In the genomic region with DNA sequence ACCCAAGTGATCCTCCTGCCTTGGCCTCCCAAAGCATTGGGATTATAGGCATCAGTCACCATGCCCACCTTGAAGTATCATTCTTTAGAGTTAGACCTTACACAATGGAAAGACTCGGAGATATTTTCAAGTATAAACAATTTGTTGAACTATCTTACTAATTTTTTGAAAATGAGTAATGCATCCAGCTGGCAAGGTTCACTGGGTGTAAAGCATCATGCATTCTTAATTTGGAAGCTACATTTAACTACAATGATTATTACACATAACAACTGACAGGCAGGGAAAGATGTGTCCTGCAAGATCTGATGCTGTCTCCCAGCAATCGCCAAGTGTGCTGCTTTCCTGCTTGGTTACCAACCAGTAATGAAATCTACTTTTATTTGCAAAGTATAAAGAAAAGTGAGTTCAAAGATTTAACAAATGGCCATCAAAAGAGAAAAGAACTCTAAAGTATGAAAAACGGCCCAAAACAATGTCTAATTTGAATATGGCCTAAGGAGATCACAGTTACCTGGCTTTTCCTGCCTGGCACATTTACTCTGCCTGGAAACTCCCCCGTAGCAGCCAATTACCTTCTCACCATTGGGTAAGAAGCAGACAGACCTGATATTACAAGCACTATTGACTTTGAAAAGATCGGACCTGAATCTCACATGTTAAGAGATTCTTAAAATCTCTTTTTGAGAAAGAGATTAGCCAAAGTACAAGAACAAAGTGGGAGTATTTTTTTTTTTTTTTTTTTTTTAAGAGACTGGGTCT, we compare ENCODE assay signal across 32 cellular contexts. TPM values are rescaled to one million over a fixed set of nuclear protein-coding genes. Genes with fewer than 3 reads are reported as not detected.
DNase-seq lines count a peak whose midpoint lies in the region; ATAC-seq and TF ChIP-seq lines count a peak whose summit lies in the region.
"Had no signal": no experiment of that assay in that cellular context is flagged by ENCODE, and none has a peak within 500 bp of the region (broad histone marks: within the 10 kb centered on the region; RNA-seq: fewer than 3 reads in every experiment).

No MANE protein-coding gene starts in this region.

- no peak overlapping the region for H3K27ac ChIP-seq in SJCRH30
- H3K27ac ChIP-seq: gastrocnemius medialis, left ventricle myocardium inferior, ovary, RWPE1, SK-N-MC, spleen, suprapubic skin had no signal

- no peak for TF ChIP-seq CTCF in fibroblast of mammary gland (conservative IDR thresholded peaks at IDR 0.05; ENCODE audit: control insufficient read depth, insufficient read depth, low read depth, low read length)

- H3K4me3 ChIP-seq in adipocyte (ENCODE audit: low read length) (no peak overlapping the region), fibroblast of mammary gland (ENCODE audit: control insufficient read depth, low read depth, low read length) (no peak overlapping the region), skeletal muscle cell (ENCODE audit: low read depth, low read length) (no peak overlapping the region), SJCRH30 (no peak overlapping the region)
- H3K4me3 ChIP-seq: gastrocnemius medialis, left ventricle myocardium inferior, ovary, SK-N-MC, spleen, suprapubic skin had no signal

- H3K9me3 ChIP-seq in adipocyte (ENCODE audit: control insufficient read depth, low read length) (no peaks in the 10 kb centered on the region), SJCRH30 (replicated peaks) (no peaks in the 10 kb centered on the region)
- H3K9me3 ChIP-seq: gastrocnemius medialis, left ventricle myocardium inferior, ovary, suprapubic skin had no signal

- H3K4me1 ChIP-seq in adipocyte (ENCODE audit: control insufficient read depth, insufficient read depth, low read length): peaks cover 9% of the 10 kb centered on the region
- H3K4me1 ChIP-seq in SJCRH30: no peaks in the 10 kb centered on the region
- H3K4me1 ChIP-seq: gastrocnemius medialis, left ventricle myocardium inferior, spleen had no signal

- no peaks in the 10 kb centered on the region for H3K36me3 ChIP-seq in adipocyte (ENCODE audit: control insufficient read depth, insufficient read depth, low read length, severe bottlenecking)
- no peaks in the 10 kb centered on the region for H3K36me3 ChIP-seq in SJCRH30
- H3K36me3 ChIP-seq: gastrocnemius medialis, left ventricle myocardium inferior, ovary, spleen, suprapubic skin had no signal

- H3K9ac ChIP-seq in adipocyte (ENCODE audit: low read length): no peak overlapping the region

- DNase-seq in EH (ENCODE audit: low read depth) (peak; percentile 80), adipocyte (ENCODE audit: low read depth) (peak; percentile 47), fibroblast of mammary gland (ENCODE audit: low read depth) (peak; percentile 62), skeletal muscle cell (ENCODE audit: low read depth) (peak; percentile 4), SJCRH30 (no peak)
- DNase-seq: activated CD4-positive, alpha-beta T cell treated with anti-CD3 and anti-CD28 coated beads for 36 hours; activated CD8-positive, alpha-beta memory T cell treated with anti-CD3 and anti-CD28 coated beads for 24 hours; activated naive CD4-positive, alpha-beta T cell treated with Interleukin-2 at 50 U/mL for 16 hours; activated T-cell treated with anti-CD3 and anti-CD28 coated beads, Interleukin-2, amount 50 U/mL, for 72 hours; AML-193; amniotic stem cell; CD4-positive, alpha-beta memory T cell; gastrocnemius medialis; GF-D8; H7; hippocampal formation; immature natural killer cell; left ventricle myocardium inferior; midbrain; naive thymus-derived CD8-positive, alpha-beta T cell; NCI-H1694 treated with DMSO at 0.1 percent for 48 hours; NCI-H526; ovary; spleen; stimulated activated CD4-positive, alpha-beta T cell treated with anti-CD3 and anti-CD28 coated beads, Interleukin-4, amount 100 ng/mL, for 1 hour; stimulated activated naive B cell treated with anti-CD40 and anti-IgM and Interleukin-4, amounts not matched to agents 10 μg/mL and 1 μg/mL and 100 μg/mL, for 72 hours; T-helper 17 cell had no signal

- H3K27me3 ChIP-seq in adipocyte (replicated peaks; ENCODE audit: control insufficient read depth, insufficient read depth, low read length) (no peaks in the 10 kb centered on the region), SJCRH30 (no peaks in the 10 kb centered on the region)
- H3K27me3 ChIP-seq: gastrocnemius medialis, ovary, spleen, suprapubic skin had no signal

- ATAC-seq in GM19328 (IDR thresholded peaks at IDR 0.05; ENCODE audit: unreplicated experiment) (no peak), GM18502 (IDR thresholded peaks at IDR 0.05; ENCODE audit: poor library complexity, unreplicated experiment) (no peak)
- ATAC-seq: activated CD4-positive, alpha-beta T cell treated with anti-CD3 and anti-CD28 coated beads for 36 hours; activated T-cell treated with anti-CD3 and anti-CD28 coated beads, Interleukin-2, amount 50 U/mL, for 72 hours; gastrocnemius medialis; naive thymus-derived CD8-positive, alpha-beta T cell; stimulated activated naive B cell treated with anti-CD40 and anti-IgM and Interleukin-4, amounts not matched to agents 10 μg/mL and 1 μg/mL and 100 μg/mL, for 72 hours; T-helper 17 cell had no signal

RNA-seq across cellular contexts. Expression of a gene that starts 59.3 kb away (rescaled TPM):
- total RNA-seq in SJCRH30 (2014; rRNA removed; shearing (Covaris generic)): 22.8 and 22.9 TPM in 2 replicates

Comparison
In these comparisons a context has a peak if more than half of its experiments do, and no peak if none do; other contexts are left out.
1. DNase-seq: peak in EH (single experiment), adipocyte (single experiment), fibroblast of mammary gland (single experiment) and skeletal muscle cell (single experiment); none in SJCRH30 (0 of 2).